ENCODE assay signal across 1 cellular context in genomic region chr1:24744911-24745710, GRCh38.
TF ChIP-seq lines count a peak whose summit lies in the region.

TSS of gene CLIC4 (plus strand) at chr1:24745447. CDS start at chr1:24745554, 107 bp downstream.

TF ChIP-seq in HepG2, 621 proteins besides CTCF, POLR2A, EP300 and RAD21 (continued from another document and continues in another):
- TF ChIP-seq ZNF563 (CRISPR knock-in tag; IDR thresholded peaks at IDR 0.05) (peak; percentile 78; the same call in 1 of the 2 replicates), ZNF3 (CRISPR knock-in tag; IDR thresholded peaks at IDR 0.05) (no peak), MAFK (conservative IDR thresholded peaks at IDR 0.05 in 1 of 2, IDR thresholded peaks at IDR 0.05 in 1 of 2; ENCODE audit: low read length in 2 of 2) (no peak), CREB1 (IDR thresholded peaks at IDR 0.05) (0 out of 2 replicates have a peak, but pooled peaks have one; percentile 14), CREB1 (CRISPR knock-in tag; IDR thresholded peaks at IDR 0.05) (no peak), ZNF768 (CRISPR knock-in tag; IDR thresholded peaks at IDR 0.05) (peak; percentile 55), ZBTB37 (CRISPR knock-in tag; IDR thresholded peaks at IDR 0.05) (no peak), HIVEP1 (CRISPR knock-in tag; IDR thresholded peaks at IDR 0.05) (peak; percentile 99), RFXAP (CRISPR knock-in tag; IDR thresholded peaks at IDR 0.05; ENCODE audit: borderline replicate concordance) (peak; percentile 95), ZNF576 (CRISPR knock-in tag; IDR thresholded peaks at IDR 0.05) (no peak), ATF2 (CRISPR knock-in tag; IDR thresholded peaks at IDR 0.05) (peak; percentile 58; the same call in 1 of the 2 replicates), ZSCAN9 (CRISPR knock-in tag; IDR thresholded peaks at IDR 0.05; ENCODE audit: borderline replicate concordance) (0 out of 2 replicates have a peak, but pooled peaks have one; percentile 79), EED (CRISPR knock-in tag; IDR thresholded peaks at IDR 0.05) (peak; percentile 89), ZNF441 (CRISPR knock-in tag; IDR thresholded peaks at IDR 0.05; ENCODE audit: borderline replicate concordance) (peak; percentile 82; the same call in 1 of the 2 replicates), GLI4 (CRISPR knock-in tag; IDR thresholded peaks at IDR 0.05; ENCODE audit: borderline replicate concordance) (peak; percentile 88; the same call in 1 of the 2 replicates), SIX1 (CRISPR knock-in tag; IDR thresholded peaks at IDR 0.05; ENCODE audit: borderline replicate concordance) (no peak), ARID2 (CRISPR knock-in tag; IDR thresholded peaks at IDR 0.05; ENCODE audit: borderline replicate concordance) (no peak), ZNF556 (CRISPR knock-in tag; IDR thresholded peaks at IDR 0.05; ENCODE audit: borderline replicate concordance) (peak; percentile 91), ZNF160 (CRISPR knock-in tag; IDR thresholded peaks at IDR 0.05) (peak; percentile 88), NR2F6 (IDR thresholded peaks at IDR 0.05) (no peak), NR2F6 (CRISPR knock-in tag; IDR thresholded peaks at IDR 0.05) (peak; percentile 26; the same call in 1 of the 2 replicates), ZSCAN22 (CRISPR knock-in tag; IDR thresholded peaks at IDR 0.05) (no peak), ZC3H13 (CRISPR knock-in tag; IDR thresholded peaks at IDR 0.05) (0 out of 2 replicates have a peak, but pooled peaks have one; percentile 61), ZNF570 (CRISPR knock-in tag; IDR thresholded peaks at IDR 0.05; ENCODE audit: borderline replicate concordance) (0 out of 2 replicates have a peak, but pooled peaks have one; percentile 65), DNMT1 (CRISPR knock-in tag; IDR thresholded peaks at IDR 0.05) (no peak), ZNF724P (CRISPR knock-in tag; IDR thresholded peaks at IDR 0.05; ENCODE audit: borderline replicate concordance) (no peak), PCBP2 (optimal IDR thresholded peaks at IDR 0.05; ENCODE audit: low read depth, low read length, poor library complexity, severe bottlenecking) (no peak), ISL2 (CRISPR knock-in tag; IDR thresholded peaks at IDR 0.05) (peak; percentile 61), RORA (CRISPR knock-in tag; IDR thresholded peaks at IDR 0.05) (no peak), DPF2 (CRISPR knock-in tag; IDR thresholded peaks at IDR 0.05; ENCODE audit: borderline replicate concordance, low read depth) (no peak; the same call in 1 of the 2 replicates), PPARG (CRISPR knock-in tag; conservative IDR thresholded peaks at IDR 0.05) (no peak; the same call in 1 of the 2 replicates), ZNF841 (CRISPR knock-in tag; IDR thresholded peaks at IDR 0.05; ENCODE audit: borderline replicate concordance) (no peak), KMT2B (CRISPR knock-in tag; IDR thresholded peaks at IDR 0.05) (peak; percentile 53; the same call in 1 of the 2 replicates), ZKSCAN8 (CRISPR knock-in tag; IDR thresholded peaks at IDR 0.05; ENCODE audit: borderline replicate concordance) (0 out of 2 replicates have a peak, but pooled peaks have one; percentile 49), ZNF547 (CRISPR knock-in tag; IDR thresholded peaks at IDR 0.05) (no peak), SALL1 (CRISPR knock-in tag; IDR thresholded peaks at IDR 0.05) (peak; percentile 90), MTA3 (CRISPR knock-in tag; IDR thresholded peaks at IDR 0.05) (no peak), KDM6A (CRISPR knock-in tag; IDR thresholded peaks at IDR 0.05; ENCODE audit: low read depth) (no peak), ZNF761 (CRISPR knock-in tag; conservative IDR thresholded peaks at IDR 0.05) (0 out of 2 replicates have a peak, but pooled peaks have one; percentile 62)
- TF ChIP-seq, protein P1, sequence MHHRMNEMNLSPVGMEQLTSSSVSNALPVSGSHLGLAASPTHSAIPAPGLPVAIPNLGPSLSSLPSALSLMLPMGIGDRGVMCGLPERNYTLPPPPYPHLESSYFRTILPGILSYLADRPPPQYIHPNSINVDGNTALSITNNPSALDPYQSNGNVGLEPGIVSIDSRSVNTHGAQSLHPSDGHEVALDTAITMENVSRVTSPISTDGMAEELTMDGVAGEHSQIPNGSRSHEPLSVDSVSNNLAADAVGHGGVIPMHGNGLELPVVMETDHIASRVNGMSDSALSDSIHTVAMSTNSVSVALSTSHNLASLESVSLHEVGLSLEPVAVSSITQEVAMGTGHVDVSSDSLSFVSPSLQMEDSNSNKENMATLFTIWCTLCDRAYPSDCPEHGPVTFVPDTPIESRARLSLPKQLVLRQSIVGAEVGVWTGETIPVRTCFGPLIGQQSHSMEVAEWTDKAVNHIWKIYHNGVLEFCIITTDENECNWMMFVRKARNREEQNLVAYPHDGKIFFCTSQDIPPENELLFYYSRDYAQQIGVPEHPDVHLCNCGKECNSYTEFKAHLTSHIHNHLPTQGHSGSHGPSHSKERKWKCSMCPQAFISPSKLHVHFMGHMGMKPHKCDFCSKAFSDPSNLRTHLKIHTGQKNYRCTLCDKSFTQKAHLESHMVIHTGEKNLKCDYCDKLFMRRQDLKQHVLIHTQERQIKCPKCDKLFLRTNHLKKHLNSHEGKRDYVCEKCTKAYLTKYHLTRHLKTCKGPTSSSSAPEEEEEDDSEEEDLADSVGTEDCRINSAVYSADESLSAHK (CRISPR knock-in tag; IDR thresholded peaks at IDR 0.05; ENCODE audit: borderline replicate concordance) = no peak
- TF ChIP-seq, protein P2, sequence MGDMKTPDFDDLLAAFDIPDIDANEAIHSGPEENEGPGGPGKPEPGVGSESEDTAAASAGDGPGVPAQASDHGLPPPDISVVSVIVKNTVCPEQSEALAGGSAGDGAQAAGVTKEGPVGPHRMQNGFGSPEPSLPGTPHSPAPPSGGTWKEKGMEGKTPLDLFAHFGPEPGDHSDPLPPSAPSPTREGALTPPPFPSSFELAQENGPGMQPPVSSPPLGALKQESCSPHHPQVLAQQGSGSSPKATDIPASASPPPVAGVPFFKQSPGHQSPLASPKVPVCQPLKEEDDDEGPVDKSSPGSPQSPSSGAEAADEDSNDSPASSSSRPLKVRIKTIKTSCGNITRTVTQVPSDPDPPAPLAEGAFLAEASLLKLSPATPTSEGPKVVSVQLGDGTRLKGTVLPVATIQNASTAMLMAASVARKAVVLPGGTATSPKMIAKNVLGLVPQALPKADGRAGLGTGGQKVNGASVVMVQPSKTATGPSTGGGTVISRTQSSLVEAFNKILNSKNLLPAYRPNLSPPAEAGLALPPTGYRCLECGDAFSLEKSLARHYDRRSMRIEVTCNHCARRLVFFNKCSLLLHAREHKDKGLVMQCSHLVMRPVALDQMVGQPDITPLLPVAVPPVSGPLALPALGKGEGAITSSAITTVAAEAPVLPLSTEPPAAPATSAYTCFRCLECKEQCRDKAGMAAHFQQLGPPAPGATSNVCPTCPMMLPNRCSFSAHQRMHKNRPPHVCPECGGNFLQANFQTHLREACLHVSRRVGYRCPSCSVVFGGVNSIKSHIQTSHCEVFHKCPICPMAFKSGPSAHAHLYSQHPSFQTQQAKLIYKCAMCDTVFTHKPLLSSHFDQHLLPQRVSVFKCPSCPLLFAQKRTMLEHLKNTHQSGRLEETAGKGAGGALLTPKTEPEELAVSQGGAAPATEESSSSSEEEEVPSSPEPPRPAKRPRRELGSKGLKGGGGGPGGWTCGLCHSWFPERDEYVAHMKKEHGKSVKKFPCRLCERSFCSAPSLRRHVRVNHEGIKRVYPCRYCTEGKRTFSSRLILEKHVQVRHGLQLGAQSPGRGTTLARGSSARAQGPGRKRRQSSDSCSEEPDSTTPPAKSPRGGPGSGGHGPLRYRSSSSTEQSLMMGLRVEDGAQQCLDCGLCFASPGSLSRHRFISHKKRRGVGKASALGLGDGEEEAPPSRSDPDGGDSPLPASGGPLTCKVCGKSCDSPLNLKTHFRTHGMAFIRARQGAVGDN (CRISPR knock-in tag; IDR thresholded peaks at IDR 0.05) = peak; percentile 90
- TF ChIP-seq, protein P3, sequence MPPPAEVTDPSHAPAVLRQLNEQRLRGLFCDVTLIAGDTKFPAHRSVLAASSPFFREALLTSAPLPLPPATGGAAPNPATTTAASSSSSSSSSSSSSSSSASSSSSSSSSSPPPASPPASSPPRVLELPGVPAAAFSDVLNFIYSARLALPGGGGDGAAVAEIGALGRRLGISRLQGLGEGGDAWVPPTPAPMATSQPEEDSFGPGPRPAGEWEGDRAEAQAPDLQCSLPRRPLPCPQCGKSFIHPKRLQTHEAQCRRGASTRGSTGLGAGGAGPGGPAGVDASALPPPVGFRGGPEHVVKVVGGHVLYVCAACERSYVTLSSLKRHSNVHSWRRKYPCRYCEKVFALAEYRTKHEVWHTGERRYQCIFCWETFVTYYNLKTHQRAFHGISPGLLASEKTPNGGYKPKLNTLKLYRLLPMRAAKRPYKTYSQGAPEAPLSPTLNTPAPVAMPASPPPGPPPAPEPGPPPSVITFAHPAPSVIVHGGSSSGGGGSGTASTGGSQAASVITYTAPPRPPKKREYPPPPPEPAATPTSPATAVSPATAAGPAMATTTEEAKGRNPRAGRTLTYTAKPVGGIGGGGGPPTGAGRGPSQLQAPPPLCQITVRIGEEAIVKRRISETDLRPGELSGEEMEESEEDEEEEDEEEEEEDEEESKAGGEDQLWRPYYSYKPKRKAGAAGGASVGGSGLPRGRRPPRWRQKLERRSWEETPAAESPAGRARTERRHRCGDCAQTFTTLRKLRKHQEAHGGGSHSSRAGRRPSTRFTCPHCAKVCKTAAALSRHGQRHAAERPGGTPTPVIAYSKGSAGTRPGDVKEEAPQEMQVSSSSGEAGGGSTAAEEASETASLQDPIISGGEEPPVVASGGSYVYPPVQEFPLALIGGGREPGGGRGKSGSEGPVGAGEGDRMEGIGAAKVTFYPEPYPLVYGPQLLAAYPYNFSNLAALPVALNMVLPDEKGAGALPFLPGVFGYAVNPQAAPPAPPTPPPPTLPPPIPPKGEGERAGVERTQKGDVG (CRISPR knock-in tag; IDR thresholded peaks at IDR 0.05; ENCODE audit: borderline replicate concordance) = peak; percentile 63; the same call in 1 of the 2 replicates
- TF ChIP-seq, protein P4, sequence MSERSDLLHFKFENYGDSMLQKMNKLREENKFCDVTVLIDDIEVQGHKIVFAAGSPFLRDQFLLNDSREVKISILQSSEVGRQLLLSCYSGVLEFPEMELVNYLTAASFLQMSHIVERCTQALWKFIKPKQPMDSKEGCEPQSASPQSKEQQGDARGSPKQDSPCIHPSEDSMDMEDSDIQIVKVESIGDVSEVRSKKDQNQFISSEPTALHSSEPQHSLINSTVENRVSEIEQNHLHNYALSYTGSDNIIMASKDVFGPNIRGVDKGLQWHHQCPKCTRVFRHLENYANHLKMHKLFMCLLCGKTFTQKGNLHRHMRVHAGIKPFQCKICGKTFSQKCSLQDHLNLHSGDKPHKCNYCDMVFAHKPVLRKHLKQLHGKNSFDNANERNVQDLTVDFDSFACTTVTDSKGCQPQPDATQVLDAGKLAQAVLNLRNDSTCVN (CRISPR knock-in tag; IDR thresholded peaks at IDR 0.05; ENCODE audit: borderline replicate concordance) = peak; percentile 70; the same call in 1 of the 2 replicates
- TF ChIP-seq, protein P5, sequence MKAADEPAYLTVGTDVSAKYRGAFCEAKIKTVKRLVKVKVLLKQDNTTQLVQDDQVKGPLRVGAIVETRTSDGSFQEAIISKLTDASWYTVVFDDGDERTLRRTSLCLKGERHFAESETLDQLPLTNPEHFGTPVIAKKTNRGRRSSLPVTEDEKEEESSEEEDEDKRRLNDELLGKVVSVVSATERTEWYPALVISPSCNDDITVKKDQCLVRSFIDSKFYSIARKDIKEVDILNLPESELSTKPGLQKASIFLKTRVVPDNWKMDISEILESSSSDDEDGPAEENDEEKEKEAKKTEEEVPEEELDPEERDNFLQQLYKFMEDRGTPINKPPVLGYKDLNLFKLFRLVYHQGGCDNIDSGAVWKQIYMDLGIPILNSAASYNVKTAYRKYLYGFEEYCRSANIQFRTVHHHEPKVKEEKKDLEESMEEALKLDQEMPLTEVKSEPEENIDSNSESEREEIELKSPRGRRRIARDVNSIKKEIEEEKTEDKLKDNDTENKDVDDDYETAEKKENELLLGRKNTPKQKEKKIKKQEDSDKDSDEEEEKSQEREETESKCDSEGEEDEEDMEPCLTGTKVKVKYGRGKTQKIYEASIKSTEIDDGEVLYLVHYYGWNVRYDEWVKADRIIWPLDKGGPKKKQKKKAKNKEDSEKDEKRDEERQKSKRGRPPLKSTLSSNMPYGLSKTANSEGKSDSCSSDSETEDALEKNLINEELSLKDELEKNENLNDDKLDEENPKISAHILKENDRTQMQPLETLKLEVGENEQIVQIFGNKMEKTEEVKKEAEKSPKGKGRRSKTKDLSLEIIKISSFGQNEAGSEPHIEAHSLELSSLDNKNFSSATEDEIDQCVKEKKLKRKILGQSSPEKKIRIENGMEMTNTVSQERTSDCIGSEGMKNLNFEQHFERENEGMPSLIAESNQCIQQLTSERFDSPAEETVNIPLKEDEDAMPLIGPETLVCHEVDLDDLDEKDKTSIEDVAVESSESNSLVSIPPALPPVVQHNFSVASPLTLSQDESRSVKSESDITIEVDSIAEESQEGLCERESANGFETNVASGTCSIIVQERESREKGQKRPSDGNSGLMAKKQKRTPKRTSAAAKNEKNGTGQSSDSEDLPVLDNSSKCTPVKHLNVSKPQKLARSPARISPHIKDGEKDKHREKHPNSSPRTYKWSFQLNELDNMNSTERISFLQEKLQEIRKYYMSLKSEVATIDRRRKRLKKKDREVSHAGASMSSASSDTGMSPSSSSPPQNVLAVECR (CRISPR knock-in tag; IDR thresholded peaks at IDR 0.05; ENCODE audit: borderline replicate concordance) = peak; percentile 91
